Comparison of ENCODE assay signal across 22 cellular contexts in genomic region chr6:26514984-26515383, GRCh38. TPM values are rescaled to one million over a fixed set of nuclear protein-coding genes. Genes with fewer than 3 reads are reported as not detected.
A peak's percentile ranks its signal among the peaks of the same experiment; 100 is the strongest.
DNase-seq lines count a peak whose midpoint lies in the region; ATAC-seq, FAIRE-seq and TF ChIP-seq lines count a peak whose summit lies in the region.
"Had no signal": no experiment of that assay in that cellular context is flagged by ENCODE, and none has a peak within 500 bp of the region (broad histone marks: within the 10 kb centered on the region; RNA-seq: fewer than 3 reads in every experiment).

No MANE protein-coding gene starts in this region.

- no peaks in the 10 kb centered on the region for H3K27me3 Mint-ChIP-seq in stimulated activated naive CD8-positive, alpha-beta T cell treated with anti-CD3 and anti-CD28 coated beads, Interleukin-15, amount 100 ng/mL, for 72 hours
- H3K27me3 Mint-ChIP-seq: T-cell had no signal

- H3K9ac ChIP-seq in fibroblast of lung (ENCODE audit: insufficient read depth, low read length), result no peak overlapping the region

- peaks cover under 1% of the 10 kb centered on the region for H3K4me1 Mint-ChIP-seq in stimulated activated naive CD8-positive, alpha-beta T cell treated with anti-CD3 and anti-CD28 coated beads, Interleukin-15, amount 100 ng/mL, for 72 hours

- H4K20me1 ChIP-seq in OCI-LY7 (ENCODE audit: insufficient read depth, low read length), result no peaks in the 10 kb centered on the region
- H4K20me1 ChIP-seq in fibroblast of lung (ENCODE audit: control insufficient read depth, extremely low read depth, insufficient read depth, low read length), result no peaks in the 10 kb centered on the region

- POLR2A ChIA-PET in OCI-LY7 (lab: Charles Lee), result interaction anchor here (0.5 kb wide), 1 partner anchor 13 kb away, joined by 5 read pairs; no protein-coding TSS in a partner anchor

- CTCF ChIA-PET in OCI-LY7 (lab: Charles Lee; ENCODE audit: unreplicated experiment), result no interaction called here

- BruUV-seq in OCI-LY7 (replicated peaks; lab: Mats Ljungman, UMichigan), result no TSS peak

- peaks cover 11% of the 10 kb centered on the region for H3K4me1 ChIP-seq in OCI-LY7 (ENCODE audit: insufficient read depth, low read length, poor library complexity, severe bottlenecking)
- no peaks in the 10 kb centered on the region for H3K4me1 ChIP-seq in fibroblast of lung (ENCODE audit: control insufficient read depth, extremely low read depth, insufficient read depth, low read length)

- TF ChIP-seq CTCF in OCI-LY7 (conservative IDR thresholded peaks at IDR 0.05; ENCODE audit: low read length) (no peak), fibroblast of lung (conservative IDR thresholded peaks at IDR 0.05 in 1 of 2, IDR thresholded peaks at IDR 0.05 in 1 of 2; ENCODE audit: low read depth in 1 of 2, low read length in 2 of 2) (no peak)

- peak; percentile 64 for FAIRE-seq in H54 (lab: Jason Lieb, UNC)

- H3K4me2 ChIP-seq in OCI-LY7 (ENCODE audit: low read length) (no peak overlapping the region), fibroblast of lung (ENCODE audit: extremely low read depth, insufficient read depth, low read length) (no peak overlapping the region)

- H2AFZ ChIP-seq in OCI-LY7 (ENCODE audit: low read length) (peak overlapping the region; percentile 12; the same call in 1 of the 2 replicates), fibroblast of lung (ENCODE audit: low read length) (peak overlapping the region; percentile 13)

- H3K27ac ChIP-seq in OCI-LY7 (ENCODE audit: low read depth, low read length, poor library complexity, severe bottlenecking) (no peak overlapping the region), fibroblast of lung (ENCODE audit: insufficient read depth, low read length) (no peak overlapping the region)

- H3K4me3 Mint-ChIP-seq in stimulated activated naive CD8-positive, alpha-beta T cell treated with anti-CD3 and anti-CD28 coated beads, Interleukin-15, amount 100 ng/mL, for 72 hours, result no peak overlapping the region
- H3K4me3 Mint-ChIP-seq: CD14-positive monocyte, T-cell had no signal

- no peak for TF ChIP-seq POLR2A in H54 (IDR thresholded peaks at IDR 0.05; ENCODE audit: low read depth, low read length)

- H3K36me3 ChIP-seq in OCI-LY7 (ENCODE audit: insufficient read depth, low read length) (no peaks in the 10 kb centered on the region), fibroblast of lung (ENCODE audit: control insufficient read depth, insufficient read depth, low read length) (no peaks in the 10 kb centered on the region)

- DNase-seq in H54 (ENCODE audit: insufficient read length, low spot score), result no peak
- no peak for DNase-seq in OCI-LY7 (ENCODE audit: low spot score)
- DNase-seq in fibroblast of lung (ENCODE audit: low read depth in 2 of 2), result no peak
- peak; percentile 36 for DNase-seq in renal cortical epithelial cell (ENCODE audit: low read depth)
- no peak for DNase-seq in stimulated activated naive CD8-positive, alpha-beta T cell treated with anti-CD3 and anti-CD28 coated beads, Interleukin-15, amount 100 ng/mL, for 72 hours
- DNase-seq in HT-29 (ENCODE audit: low spot score), result no peak
- DNase-seq: ACHN, DMS79 treated with DMSO at 0.1 percent for 48 hours, HCEC 1CT, MM.1S, NCI-H1092, NCI-H1694, NCI-H2081 treated with DMSO at 0.1 percent for 48 hours, OCI-M1, RPMI8226, SHP77 treated with DMSO at 0.1 percent for 48 hours, T-cell had no signal

- no peaks in the 10 kb centered on the region for H3K9me3 ChIP-seq in OCI-LY7 (ENCODE audit: low read length)
- H3K9me3 ChIP-seq in fibroblast of lung (ENCODE audit: control insufficient read depth, insufficient read depth, low read depth, low read length), result no peaks in the 10 kb centered on the region

- H3K9me2 ChIP-seq in OCI-LY7 (ENCODE audit: insufficient read depth, low read length), result no peaks in the 10 kb centered on the region

- no peak for ATAC-seq in stimulated activated naive CD8-positive, alpha-beta T cell treated with anti-CD3 and anti-CD28 coated beads, Interleukin-15, amount 100 ng/mL, for 72 hours
- ATAC-seq in HG02678 (IDR thresholded peaks at IDR 0.05; ENCODE audit: unreplicated experiment), result no peak
- ATAC-seq: SK-N-SH treated with all-trans-retinoic acid at 6 μM for 48 hours, T-cell had no signal

- H3K9me3 Mint-ChIP-seq in stimulated activated naive CD8-positive, alpha-beta T cell treated with anti-CD3 and anti-CD28 coated beads, Interleukin-15, amount 100 ng/mL, for 72 hours, result no peaks in the 10 kb centered on the region
- H3K9me3 Mint-ChIP-seq: T-cell had no signal

- H3K27me3 ChIP-seq in fibroblast of lung (ENCODE audit: control insufficient read depth, insufficient read depth, low read length), result no peaks in the 10 kb centered on the region

- intact Hi-C loops in OCI-LY7 (cut with micrococcal nuclease; ENCODE audit: unreplicated experiment), result no loop called here

- H3K27ac Mint-ChIP-seq in stimulated activated naive CD8-positive, alpha-beta T cell treated with anti-CD3 and anti-CD28 coated beads, Interleukin-15, amount 100 ng/mL, for 72 hours, result no peak overlapping the region
- H3K27ac Mint-ChIP-seq: CD14-positive monocyte, T-cell had no signal

- no peaks in the 10 kb centered on the region for H3K79me2 ChIP-seq in OCI-LY7 (ENCODE audit: insufficient read depth, low read depth, low read length)
- no peaks in the 10 kb centered on the region for H3K79me2 ChIP-seq in fibroblast of lung (ENCODE audit: control insufficient read depth, insufficient read depth, low read length)

- H3K4me3 ChIP-seq in OCI-LY7 (ENCODE audit: low read depth, low read length, poor library complexity, severe bottlenecking) (no peak overlapping the region), fibroblast of lung (replicated peaks in 1 of 4; ENCODE audit: control extremely low read depth in 1 of 4, insufficient read depth in 1 of 4, low read depth in 3 of 4, low read length in 4 of 4) (no peak overlapping the region)

RNA-seq across cellular contexts. Expression of gene BTN1A1, which starts 14.9 kb away (rescaled TPM):
- 0.25 and 0.36 TPM in 2 replicates for total RNA-seq in OCI-LY7 (2014; rRNA removed; shearing (Covaris generic))
- total RNA-seq in OCI-LY7 (2022), result 1.0 and 1.1 TPM in 2 replicates
- not detected in 2 replicates for total RNA-seq in fibroblast of lung
- polyA plus RNA-seq in fibroblast of lung, result not detected in 2 replicates
- polyA plus RNA-seq in fibroblast of lung (2012), result not detected in 2 replicates
- not detected in 2 replicates for polyA minus RNA-seq in fibroblast of lung (ENCODE audit: low replicate concordance)
- total RNA-seq in renal cortical epithelial cell, result not detected in 2 replicates
- total RNA-seq in HT-29 (2014; rRNA removed; shearing (Covaris generic)), result not detected in 2 replicates
- total RNA-seq: G401, NCI-H460, T-cell had no signal
- polyA plus RNA-seq: CD14-positive monocyte had no signal

RNA-seq across cellular contexts. Expression of gene HMGN4, which starts 23.2 kb away (rescaled TPM):
- 113 and 116 TPM in 2 replicates for total RNA-seq in OCI-LY7 (2014; rRNA removed; shearing (Covaris generic))
- 104 and 113 TPM in 2 replicates for total RNA-seq in OCI-LY7 (2022)
- total RNA-seq in fibroblast of lung, result 90.4 and 111 TPM in 2 replicates
- polyA plus RNA-seq in fibroblast of lung, result 58.7 and 74.9 TPM in 2 replicates
- 50.1 and 58.4 TPM in 2 replicates for polyA plus RNA-seq in fibroblast of lung (2012)
- 6.0 and 7.6 TPM in 2 replicates for polyA minus RNA-seq in fibroblast of lung (ENCODE audit: low replicate concordance)
- 117 and 119 TPM in 2 replicates for total RNA-seq in renal cortical epithelial cell
- 23.6 and 26.3 TPM in 2 replicates for total RNA-seq in HT-29 (2014; rRNA removed; shearing (Covaris generic))

RNA-seq across cellular contexts. Expression of gene BTN2A1, which starts 57.2 kb away (rescaled TPM):
- 15.4 and 22.8 TPM in 2 replicates for total RNA-seq in OCI-LY7 (2014; rRNA removed; shearing (Covaris generic))
- total RNA-seq in OCI-LY7 (2022) (23.4 and 23.5 TPM in 2 replicates), fibroblast of lung (8.7 and 14.9 TPM in 2 replicates), renal cortical epithelial cell (8.2 and 13.5 TPM in 2 replicates)
- 22.7 and 26.4 TPM in 2 replicates for polyA plus RNA-seq in fibroblast of lung
- 16.4 and 19.3 TPM in 2 replicates for polyA plus RNA-seq in fibroblast of lung (2012)
- 7.1 and 16.2 TPM in 2 replicates for polyA minus RNA-seq in fibroblast of lung (ENCODE audit: low replicate concordance)
- total RNA-seq in HT-29 (2014; rRNA removed; shearing (Covaris generic)), result 8.0 and 9.4 TPM in 2 replicates
